In genomic region chr6:109055771-109056235, GRCh38 we compare ENCODE assay signal across 20 cellular contexts. TPM values are rescaled to one million over a fixed set of nuclear protein-coding genes. Genes with fewer than 3 reads are reported as not detected.
A peak's percentile ranks its signal among the peaks of the same experiment; 100 is the strongest.
DNase-seq lines count a peak whose midpoint lies in the region; ATAC-seq and TF ChIP-seq lines count a peak whose summit lies in the region.
"Had no signal": no experiment of that assay in that cellular context is flagged by ENCODE, and none has a peak within 500 bp of the region (broad histone marks: within the 10 kb centered on the region; RNA-seq: fewer than 3 reads in every experiment).

No MANE protein-coding gene starts in this region.

- DNase-seq in EL: peak; percentile 30
- DNase-seq in NB4 (ENCODE audit: low read depth): peak; percentile 54
- peak; percentile 62 for DNase-seq in choroid plexus epithelial cell (ENCODE audit: low read depth)
- no peak for DNase-seq in gastrocnemius medialis
- no peak for DNase-seq in CD8-positive, alpha-beta T cell
- DNase-seq in uterus: no peak
- no peak for DNase-seq in GM13977 (ENCODE audit: low spot score)
- DNase-seq: activated CD8-positive, alpha-beta T cell treated with anti-CD3 and anti-CD28 coated beads, Interleukin-2, amount 10 ng/mL, durations not matched to agents 7 days and 5 days; Kasumi-1; left colon; NCI-H2029 treated with DMSO at 0.1 percent for 48 hours; NCI-H526 treated with DMSO at 0.1 percent for 48 hours; pancreas; spleen; stimulated activated naive B cell treated with anti-CD40 and anti-IgM and Interleukin-4, amounts not matched to agents 10 μg/mL and 1 μg/mL and 100 μg/mL, for 72 hours; WERI-Rb-1 had no signal

- in situ Hi-C loops in gastrocnemius medialis (cut with MboI; ENCODE audit: low sequenced_read_pairs in 4 of 4): loop anchor here in 2 of 4 donors (25.0 kb wide), 1 partner anchor 119 kb away; no protein-coding TSS in a partner anchor
- in situ Hi-C loops in GM13977 (cut with MboI; ENCODE audit: low pct_unique_long_range_greater_than_20kb, low sequenced_read_pairs, unreplicated experiment): no loop called here

- ATAC-seq in gastrocnemius medialis (peak in 1 of 2 donors; percentile 9), HG02623 (IDR thresholded peaks at IDR 0.05; ENCODE audit: unreplicated experiment) (no peak)
- ATAC-seq in CD8-positive, alpha-beta T cell: no peak
- ATAC-seq: activated CD8-positive, alpha-beta T cell treated with anti-CD3 and anti-CD28 coated beads, Interleukin-2, amount 10 ng/mL, durations not matched to agents 7 days and 5 days; esophagus mucosa; left colon; pancreas had no signal

- no peaks in the 10 kb centered on the region for H3K36me3 ChIP-seq in gastrocnemius medialis
- H3K36me3 ChIP-seq in CD8-positive, alpha-beta T cell (ENCODE audit: insufficient read depth, low read length): no peaks in the 10 kb centered on the region
- no peaks in the 10 kb centered on the region for H3K36me3 ChIP-seq in uterus
- H3K36me3 ChIP-seq: pancreas, spleen, WERI-Rb-1 had no signal

- peak overlapping the region; percentile 72 to 78 (median 74) for H3K27ac ChIP-seq in gastrocnemius medialis
- no peak overlapping the region for H3K27ac ChIP-seq in CD8-positive, alpha-beta T cell (ENCODE audit: low read depth, low read length)
- H3K27ac ChIP-seq in uterus: peak overlapping the region in 1 of 2 donors; percentile 8
- H3K27ac ChIP-seq: pancreas, spleen had no signal

- peaks cover 40% of the 10 kb centered on the region for H3K4me1 Mint-ChIP-seq in CD8-positive, alpha-beta T cell (ENCODE audit: low read depth)

- H3K36me3 Mint-ChIP-seq in CD8-positive, alpha-beta T cell: no peaks in the 10 kb centered on the region

- TF ChIP-seq CTCF in NB4 (IDR thresholded peaks at IDR 0.05; ENCODE audit: low read depth, low read length) (no peak), choroid plexus epithelial cell (conservative IDR thresholded peaks at IDR 0.05; ENCODE audit: low read depth, low read length) (no peak), gastrocnemius medialis (IDR thresholded peaks at IDR 0.05 in 4 of 5, conservative IDR thresholded peaks at IDR 0.05 in 1 of 5) (no peak), uterus (IDR thresholded peaks at IDR 0.05) (no peak), GM13977 (IDR thresholded peaks at IDR 0.05; ENCODE audit: extremely low read depth, insufficient read depth, missing control alignments) (no peak)
- no peak for TF ChIP-seq CTCF in CD8-positive, alpha-beta T cell (IDR thresholded peaks at IDR 0.05)

- TF ChIP-seq POLR2A in NB4 (IDR thresholded peaks at IDR 0.05; ENCODE audit: extremely low read depth, insufficient read length) (no peak), gastrocnemius medialis (IDR thresholded peaks at IDR 0.05) (no peak), uterus (IDR thresholded peaks at IDR 0.05) (no peak)

- intact Hi-C loops in gastrocnemius medialis (cut with DNase I; ENCODE audit: low total_unique reads) (no loop called here), uterus (cut with DNase I; ENCODE audit: low total_unique reads) (no loop called here)
- intact Hi-C loops in CD8-positive, alpha-beta T cell (cut with DNase I, micrococcal nuclease): loop anchor here (2.0 to 5.0 kb wide), 3 partner anchors 21 to 114 kb away; no protein-coding TSS in a partner anchor

- H3K4me1 ChIP-seq in gastrocnemius medialis: peaks cover 98% of the 10 kb centered on the region in 2 donors
- H3K4me1 ChIP-seq in CD8-positive, alpha-beta T cell (ENCODE audit: insufficient read depth, low read length): peaks cover 17% of the 10 kb centered on the region
- no peaks in the 10 kb centered on the region for H3K4me1 ChIP-seq in uterus

- no peaks in the 10 kb centered on the region for H3K27me3 Mint-ChIP-seq in CD8-positive, alpha-beta T cell (ENCODE audit: low read depth)
- H3K27me3 Mint-ChIP-seq: dendritic cell treated with granulocyte-macrophage colony-stimulating factor and Interleukin-4, amounts not matched to agents 40 ng/mL and 50 ng/mL, for 4 days; stimulated activated naive B cell treated with anti-CD40 and anti-IgM and Interleukin-4, amounts not matched to agents 10 μg/mL and 1 μg/mL and 100 μg/mL, for 72 hours had no signal

- no peak overlapping the region for H3K4me3 ChIP-seq in NB4 (ENCODE audit: low read depth, low read length)
- H3K4me3 ChIP-seq in choroid plexus epithelial cell (ENCODE audit: low read depth, low read length): no peak overlapping the region
- no peak overlapping the region for H3K4me3 ChIP-seq in gastrocnemius medialis
- no peak overlapping the region for H3K4me3 ChIP-seq in CD8-positive, alpha-beta T cell (ENCODE audit: low read depth, low read length)
- H3K4me3 ChIP-seq in uterus: no peak overlapping the region
- H3K4me3 ChIP-seq: pancreas, spleen had no signal

- H3K27ac Mint-ChIP-seq in CD8-positive, alpha-beta T cell: no peak overlapping the region
- H3K27ac Mint-ChIP-seq: activated CD8-positive, alpha-beta T cell treated with anti-CD3 and anti-CD28 coated beads, Interleukin-2, amount 10 ng/mL, durations not matched to agents 7 days and 5 days; activated T-helper 2 cell treated with anti-CD3 and anti-CD28 coated beads, Interferon-gamma antibody, Interleukin-2, Interleukin-4, amounts not matched to agents 10 μg/mL and 5 μg/mL and 100 μg/mL, durations not matched to agents 14 hours and 24 hours and 36 hours; dendritic cell treated with granulocyte-macrophage colony-stimulating factor and Interleukin-4, amounts not matched to agents 40 ng/mL and 50 ng/mL, for 4 days; stimulated activated naive B cell treated with anti-CD40 and anti-IgM and Interleukin-4, amounts not matched to agents 10 μg/mL and 1 μg/mL and 100 μg/mL, for 72 hours had no signal

- H3K27me3 ChIP-seq in gastrocnemius medialis (no peaks in the 10 kb centered on the region), uterus (no peaks in the 10 kb centered on the region)
- no peaks in the 10 kb centered on the region for H3K27me3 ChIP-seq in CD8-positive, alpha-beta T cell (ENCODE audit: insufficient read depth, low read length)
- H3K27me3 ChIP-seq: pancreas, spleen had no signal

- CTCF ChIA-PET in CD8-positive, alpha-beta T cell (lab: Charles Lee): no interaction called here

- H3K4me3 Mint-ChIP-seq in CD8-positive, alpha-beta T cell: no peak overlapping the region
- H3K4me3 Mint-ChIP-seq: activated CD8-positive, alpha-beta T cell treated with anti-CD3 and anti-CD28 coated beads, Interleukin-2, amount 10 ng/mL, durations not matched to agents 7 days and 5 days; dendritic cell treated with granulocyte-macrophage colony-stimulating factor and Interleukin-4, amounts not matched to agents 40 ng/mL and 50 ng/mL, for 4 days; stimulated activated naive B cell treated with anti-CD40 and anti-IgM and Interleukin-4, amounts not matched to agents 10 μg/mL and 1 μg/mL and 100 μg/mL, for 72 hours had no signal

- POLR2A ChIA-PET in CD8-positive, alpha-beta T cell (lab: Charles Lee): no interaction called here

- no peaks in the 10 kb centered on the region for H3K9me3 Mint-ChIP-seq in CD8-positive, alpha-beta T cell
- H3K9me3 Mint-ChIP-seq: activated T-helper 2 cell treated with anti-CD3 and anti-CD28 coated beads, Interferon-gamma antibody, Interleukin-2, Interleukin-4, amounts not matched to agents 10 μg/mL and 5 μg/mL and 100 μg/mL, durations not matched to agents 14 hours and 24 hours and 36 hours; dendritic cell treated with granulocyte-macrophage colony-stimulating factor and Interleukin-4, amounts not matched to agents 40 ng/mL and 50 ng/mL, for 4 days; stimulated activated naive B cell treated with anti-CD40 and anti-IgM and Interleukin-4, amounts not matched to agents 10 μg/mL and 1 μg/mL and 100 μg/mL, for 72 hours had no signal

- H3K9me3 ChIP-seq in gastrocnemius medialis: no peaks in the 10 kb centered on the region
- H3K9me3 ChIP-seq in CD8-positive, alpha-beta T cell (ENCODE audit: low read length): no peaks in the 10 kb centered on the region
- H3K9me3 ChIP-seq in uterus: no peaks in the 10 kb centered on the region
- H3K9me3 ChIP-seq: pancreas, spleen had no signal

RNA-seq across cellular contexts. Expression of gene SESN1, which starts 38.8 kb away (rescaled TPM):
- total RNA-seq in gastrocnemius medialis: 100 to 1,000 TPM in 3 of 4 donors, 10 to 100 TPM in 1; 73.3 to 253 (median 128) TPM
- total RNA-seq in CD8-positive, alpha-beta T cell: 10 to 100 TPM; 53.5 to 56.4 TPM
- 100 to 1,000 TPM in 1 of 4 donors, 10 to 100 TPM in 3; 32.3 to 104 (median 70.7) TPM for total RNA-seq in uterus

RNA-seq across cellular contexts. Expression of gene CEP57L1, which starts 39.5 kb away (rescaled TPM):
- total RNA-seq in gastrocnemius medialis: 10 to 100 TPM; 10.3 to 29.7 (median 17.5) TPM
- total RNA-seq in CD8-positive, alpha-beta T cell: 1 to 10 TPM; 2.9 to 3.7 TPM
- 10 to 100 TPM in 2 of 4 donors, 1 to 10 TPM in 2; 5.6 to 52.7 (median 17.5) TPM for total RNA-seq in uterus

Comparison
In these comparisons a context has a peak if more than half of its experiments do, and no peak if none do; other contexts are left out.
1. DNase-seq: peak in EL (single experiment), NB4 (single experiment) and choroid plexus epithelial cell (single experiment); none in gastrocnemius medialis (0 of 2), CD8-positive, alpha-beta T cell (0 of 7), uterus (0 of 2) and GM13977 (single experiment).
2. intact Hi-C loops: an anchor here in CD8-positive, alpha-beta T cell (2.0 to 5.0 kb wide); none called in gastrocnemius medialis and uterus.